Comparison of ENCODE assay signal across 24 cellular contexts in genomic region chr13:99733346-99733745, GRCh38.
DNase-seq lines count a peak whose midpoint lies in the region; ATAC-seq, FAIRE-seq and TF ChIP-seq lines count a peak whose summit lies in the region.
"Had no signal": no experiment of that assay in that cellular context is flagged by ENCODE, and none has a peak within 500 bp of the region (broad histone marks: within the 10 kb centered on the region; RNA-seq: fewer than 3 reads in every experiment).

No MANE protein-coding gene starts in this region.

- no peak overlapping the region for H3K14ac ChIP-seq in H1 (ENCODE audit: insufficient read length)

- peak overlapping the region; percentile 25; the same call in 1 of the 2 replicates for H2BK5ac ChIP-seq in H1 (ENCODE audit: low read depth, low read length)

- no peak overlapping the region for H3K4ac ChIP-seq in H1 (replicated peaks; ENCODE audit: insufficient read length, low read depth, low read length)

- TF ChIP-seq POLR2A in H54 (IDR thresholded peaks at IDR 0.05; ENCODE audit: low read depth, low read length) (no peak), H1 (IDR thresholded peaks at IDR 0.05; ENCODE audit: control extremely low read depth in 1 of 2, low read depth in 2 of 2, low read length in 2 of 2) (no peak)

- H2BK20ac ChIP-seq in H1 (ENCODE audit: low read length), result no peak overlapping the region

- no peaks in the 10 kb centered on the region for H3K27me3 ChIP-seq in H1 (replicated peaks in 1 of 4; ENCODE audit: control insufficient read depth in 3 of 4, extremely low read depth in 1 of 4, insufficient read depth in 3 of 4, low read length in 3 of 4)
- no peaks in the 10 kb centered on the region for H3K27me3 ChIP-seq in small intestine (ENCODE audit: control insufficient read depth in 2 of 2, insufficient read depth in 2 of 2, low read length in 2 of 2)
- H3K27me3 ChIP-seq: SJCRH30 had no signal

- H3K4me3 ChIP-seq in SK-N-MC (peak overlapping the region; percentile 23; the same call in 1 of the 2 replicates), H1 (ENCODE audit: extremely low read depth in 1 of 4, insufficient read depth in 2 of 4, low read depth in 3 of 4, low read length in 4 of 4) (no peak overlapping the region), small intestine (ENCODE audit: low read depth in 1 of 2, low read length in 2 of 2) (no peak overlapping the region)
- H3K4me3 ChIP-seq: A549, SJCRH30 had no signal

- DNase-seq in H54 (ENCODE audit: insufficient read length, low spot score) (no peak), SK-N-MC (ENCODE audit: low read depth, low spot score) (no peak), H1 (ENCODE audit: low read depth in 1 of 2, low spot score in 2 of 2) (no peak), small intestine (peak; percentile 52), NOMO-1 (lab: John Stamatoyannopoulos, UW; ENCODE audit: unreplicated experiment in 2 of 2) (no peak)
- DNase-seq: C1 segment of cervical spinal cord; CD4-positive, alpha-beta memory T cell; COR-L47; DMS53; GOT3; NCI-H1092; NCI-H1417 treated with DMSO at 0.1 percent for 48 hours; NCI-H187; NCI-H2081 treated with DMSO at 0.1 percent for 48 hours; NCI-H2171; NCI-H226; NCI-H510A; NCI-H774; PC-3; SJCRH30 had no signal

- FAIRE-seq in H54 (lab: Jason Lieb, UNC) (peak; percentile 78), H1 (lab: Jason Lieb, UNC) (no peak), small intestine (lab: Jason Lieb, UNC) (no peak)
- FAIRE-seq: A549, GM18507 had no signal

- H2AFZ ChIP-seq in H1 (ENCODE audit: low read length), result no peak overlapping the region

- POLR2A ChIA-PET in H1 (lab: Charles Lee; ENCODE audit: partially characterized antibody), result interaction anchor here (1.2 kb wide), 1 partner anchor 9 kb away, joined by 3 read pairs; no protein-coding TSS in a partner anchor

- no peak overlapping the region for H3K56ac ChIP-seq in H1 (replicated peaks; ENCODE audit: insufficient read length, low read depth, low read length)

- no peaks in the 10 kb centered on the region; a peak in 1 of 4 replicates for H3K79me2 ChIP-seq in H1 (ENCODE audit: control insufficient read depth in 1 of 2, insufficient read depth in 2 of 2, low read length in 2 of 2)

- no peaks in the 10 kb centered on the region for H3K36me3 ChIP-seq in SK-N-MC (ENCODE audit: insufficient read depth, low read length)
- no peaks in the 10 kb centered on the region; a peak in 1 of 8 replicates for H3K36me3 ChIP-seq in H1 (ENCODE audit: control insufficient read depth in 2 of 4, insufficient read depth in 4 of 4, low read length in 3 of 4)
- H3K36me3 ChIP-seq in small intestine (ENCODE audit: control insufficient read depth in 2 of 2, insufficient read depth in 2 of 2, low read length in 2 of 2), result no peaks in the 10 kb centered on the region
- H3K36me3 ChIP-seq: SJCRH30 had no signal

- H3K4me1 ChIP-seq in H1 (replicated peaks in 1 of 4; ENCODE audit: control insufficient read depth in 3 of 4, insufficient read depth in 4 of 4, low read length in 3 of 4), result peaks cover 9 to 29% (median 14%) of the 10 kb centered on the region in 4 experiments
- peaks cover 0 to 3% of the 10 kb centered on the region in 2 donors for H3K4me1 ChIP-seq in small intestine (ENCODE audit: control insufficient read depth in 2 of 2, insufficient read depth in 1 of 2, low read depth in 1 of 2, low read length in 1 of 2)
- H3K4me1 ChIP-seq: A549, SJCRH30 had no signal

- ATAC-seq in GM21717 (IDR thresholded peaks at IDR 0.05; ENCODE audit: unreplicated experiment), result no peak
- ATAC-seq in HG03280 (IDR thresholded peaks at IDR 0.05; ENCODE audit: unreplicated experiment), result no peak
- ATAC-seq: A549, PC-3 had no signal

- H3K27ac ChIP-seq in SK-N-MC (no peak overlapping the region; the same call in 1 of the 2 replicates), H1 (ENCODE audit: low read depth, low read length) (no peak overlapping the region), small intestine (ENCODE audit: low read depth in 1 of 2, low read length in 1 of 2) (no peak overlapping the region)
- H3K27ac ChIP-seq: A549, SJCRH30 had no signal

- H2BK15ac ChIP-seq in H1 (ENCODE audit: low read length), result no peak overlapping the region

- H3K9ac ChIP-seq in SK-N-MC (ENCODE audit: insufficient read length) (no peak overlapping the region), H1 (replicated peaks in 1 of 4; ENCODE audit: extremely low read depth in 1 of 4, low read depth in 3 of 4, low read length in 3 of 4) (no peak overlapping the region)

- no peak overlapping the region for H2AK5ac ChIP-seq in H1 (ENCODE audit: low read depth, low read length)

- no peaks in the 10 kb centered on the region for H4K20me1 ChIP-seq in H1 (replicated peaks in 1 of 2; ENCODE audit: control insufficient read depth in 1 of 2, insufficient read depth in 2 of 2, low read length in 2 of 2)

- H3K79me1 ChIP-seq in H1 (ENCODE audit: low read depth, low read length), result no peaks in the 10 kb centered on the region

- no peak for TF ChIP-seq CTCF in H1 (IDR thresholded peaks at IDR 0.05; ENCODE audit: control extremely low read depth in 1 of 3, insufficient read depth in 1 of 3, low read depth in 1 of 3, low read length in 3 of 3)

- H3K18ac ChIP-seq in H1 (ENCODE audit: extremely low read depth, low read length), result peak overlapping the region; percentile 71; the same call in 1 of the 2 replicates

- no peaks in the 10 kb centered on the region for H3K9me3 ChIP-seq in SK-N-MC (ENCODE audit: low read depth, low read length)
- H3K9me3 ChIP-seq in H1 (ENCODE audit: insufficient read depth in 2 of 2, low read depth in 1 of 2, low read length in 1 of 2), result no peaks in the 10 kb centered on the region
- H3K9me3 ChIP-seq in small intestine (ENCODE audit: control insufficient read depth, low read depth), result no peaks in the 10 kb centered on the region
- H3K9me3 ChIP-seq: A549, SJCRH30 had no signal

- CTCF ChIA-PET in H1 (lab: Charles Lee; ENCODE audit: partially characterized antibody), result no interaction called here

- no peak overlapping the region for H3K23ac ChIP-seq in H1 (ENCODE audit: insufficient read length)

- H4K91ac ChIP-seq in H1 (replicated peaks; ENCODE audit: insufficient read length, low read length), result peak overlapping the region; percentile 66

- no peaks in the 10 kb centered on the region for H3K23me2 ChIP-seq in H1 (ENCODE audit: low read depth, low read length)

- TF ChIP-seq EP300 in H1 (IDR thresholded peaks at IDR 0.05; ENCODE audit: borderline replicate concordance in 1 of 2, low read depth in 2 of 2, low read length in 2 of 2), result no peak

- WGBS in H1 (ENCODE audit: extremely low coverage in 1 of 2, insufficient coverage in 1 of 2, insufficient read length in 1 of 2, insufficient replicate concordance in 2 of 2, low coverage in 1 of 2, low lambda C conversion rate in 2 of 2, missing lambda C conversion rate in 1 of 2), 2 experiments, result 94% methylated on average over 7 of the region's 7 CpGs; no CpG with 5 or more reads in 1 of the 2 experiments
- 36 to 53% (median 50%) methylated on average over 7 of the region's 7 CpGs for WGBS in small intestine, 3 donors

- peak overlapping the region in 1 of 2 experiments; percentile 37; a peak in 1 of 4 replicates for H3K4me2 ChIP-seq in H1 (ENCODE audit: insufficient read depth in 1 of 2, low read depth in 2 of 2, low read length in 2 of 2)
- H3K4me2 ChIP-seq: A549 had no signal

- H2BK120ac ChIP-seq in H1 (replicated peaks; ENCODE audit: low read depth, low read length), result peak overlapping the region; percentile 73

- no peak overlapping the region for H4K5ac ChIP-seq in H1 (ENCODE audit: insufficient read length, low read depth, low read length)

- H2BK12ac ChIP-seq in H1 (ENCODE audit: low read depth, low read length), result peak overlapping the region; percentile 65

- no peak overlapping the region for H4K8ac ChIP-seq in H1 (ENCODE audit: extremely low read depth, insufficient read depth, low read length)

- no peak for TF ChIP-seq RAD21 in H1 (IDR thresholded peaks at IDR 0.05 in 1 of 2, conservative IDR thresholded peaks at IDR 0.05 in 1 of 2; ENCODE audit: low read depth in 2 of 2, low read length in 2 of 2)

TF ChIP-seq in H1, 55 proteins besides CTCF, POLR2A, EP300 and RAD21:
- no peak for TF ChIP-seq CBX5 (IDR thresholded peaks at IDR 0.05; ENCODE audit: low read depth, low read length)
